30 cellular contexts compared by ENCODE assay signal in genomic region chr4:3240936-3241522, GRCh38. TPM values are rescaled to one million over a fixed set of nuclear protein-coding genes. Genes with fewer than 3 reads are reported as not detected.
DNase-seq lines count a peak whose midpoint lies in the region; ATAC-seq, FAIRE-seq and TF ChIP-seq lines count a peak whose summit lies in the region.
"Had no signal": no experiment of that assay in that cellular context is flagged by ENCODE, and none has a peak within 500 bp of the region (broad histone marks: within the 10 kb centered on the region; RNA-seq: fewer than 3 reads in every experiment).

No MANE protein-coding gene starts in this region.

- ATAC-seq in activated CD8-positive, alpha-beta T cell treated with anti-CD3 and anti-CD28 coated beads, Interleukin-2, amount 10 ng/mL, durations not matched to agents 7 days and 5 days = no peak
- no peak for ATAC-seq in activated CD8-positive, alpha-beta T cell treated with anti-CD3 and anti-CD28 coated beads for 36 hours
- peak; percentile 9; the same call in 1 of the 3 replicates for ATAC-seq in K562
- no peak for ATAC-seq in GM18870 (IDR thresholded peaks at IDR 0.05; ENCODE audit: unreplicated experiment)
- ATAC-seq: left lung, right lobe of liver had no signal

- POLR2A ChIA-PET in activated CD8-positive, alpha-beta T cell treated with anti-CD3 and anti-CD28 coated beads, Interleukin-2, amount 10 ng/mL, durations not matched to agents 7 days and 5 days (lab: Charles Lee) = no interaction called here
- POLR2A ChIA-PET in activated CD8-positive, alpha-beta T cell treated with anti-CD3 and anti-CD28 coated beads for 36 hours (lab: Charles Lee) = no interaction called here
- POLR2A ChIA-PET in K562 (lab: Yijun Ruan, JAX) = interaction anchor here (0.8 to 1.7 kb wide), 6 partner anchors 8 to 71 kb away, joined by 3 to 6 read pairs (median 4); no protein-coding TSS in a partner anchor

- peaks cover 4% of the 10 kb centered on the region; the same call in 1 of the 2 replicates for H4K20me1 ChIP-seq in K562 (replicated peaks; ENCODE audit: control insufficient read depth, insufficient read depth, low read length)

- H3K79me2 ChIP-seq in K562 (ENCODE audit: control insufficient read depth, insufficient read depth, low read length) = no peaks in the 10 kb centered on the region

- no peaks in the 10 kb centered on the region for H3K9me3 ChIP-seq in K562 (replicated peaks; ENCODE audit: control insufficient read depth, insufficient read depth, low read depth, low read length)
- no peaks in the 10 kb centered on the region for H3K9me3 ChIP-seq in transverse colon
- no peaks in the 10 kb centered on the region for H3K9me3 ChIP-seq in ascending aorta
- H3K9me3 ChIP-seq: HAP-1, left lung, right lobe of liver had no signal

- in situ Hi-C loops in K562 (cut with MboI) (no loop called here), transverse colon (cut with MboI; ENCODE audit: low pct_ligation_motif_present in 1 of 4, low pct_unique_long_range_greater_than_20kb in 1 of 4, low sequenced_read_pairs in 3 of 4) (no loop called here)

- BruUV-seq in K562 (replicated peaks; lab: Mats Ljungman, UMichigan) = no TSS peak

- TF ChIP-seq RAD21 in K562 (CRISPR knock-in tag; conservative IDR thresholded peaks at IDR 0.05 in 1 of 2, IDR thresholded peaks at IDR 0.05 in 1 of 2) = no peak

- no peak for TF ChIP-seq EP300 in K562 (IDR thresholded peaks at IDR 0.05; ENCODE audit: low read length)
- TF ChIP-seq EP300 in transverse colon (IDR thresholded peaks at IDR 0.05; ENCODE audit: low read depth) = no peak

- H3K27ac ChIP-seq in K562 (ENCODE audit: extremely low read depth, low read depth, low read length) = no peak overlapping the region; the same call in 2 of the 3 replicates
- peak overlapping the region; percentile 21 to 69 (median 42) for H3K27ac ChIP-seq in transverse colon
- H3K27ac ChIP-seq in ascending aorta = peak overlapping the region in 1 of 2 donors; percentile 18
- H3K27ac ChIP-seq: left lung, right lobe of liver, VCaP had no signal

- H3K27me3 ChIP-seq in K562 (ENCODE audit: control insufficient read depth in 2 of 2, insufficient read depth in 2 of 2, low read length in 2 of 2) (no peaks in the 10 kb centered on the region), transverse colon (no peaks in the 10 kb centered on the region), ascending aorta (no peaks in the 10 kb centered on the region)
- H3K27me3 ChIP-seq: left lung, right lobe of liver had no signal

- CTCF ChIA-PET in activated CD8-positive, alpha-beta T cell treated with anti-CD3 and anti-CD28 coated beads, Interleukin-2, amount 10 ng/mL, durations not matched to agents 7 days and 5 days (lab: Charles Lee) = no interaction called here
- CTCF ChIA-PET in activated CD8-positive, alpha-beta T cell treated with anti-CD3 and anti-CD28 coated beads for 36 hours (lab: Charles Lee) = no interaction called here
- CTCF ChIA-PET in K562 (lab: Yijun Ruan, JAX; ENCODE audit: low intra/inter-chr PET ratio) = no interaction called here

- no peak for FAIRE-seq in K562 (lab: Jason Lieb, UNC)
- FAIRE-seq: astrocyte, GM12891 had no signal

- H3K27ac Mint-ChIP-seq in activated CD8-positive, alpha-beta T cell treated with anti-CD3 and anti-CD28 coated beads, Interleukin-2, amount 10 ng/mL, durations not matched to agents 7 days and 5 days = peak overlapping the region; percentile 11
- H3K27ac Mint-ChIP-seq in activated CD8-positive, alpha-beta T cell treated with anti-CD3 and anti-CD28 coated beads for 36 hours = no peak overlapping the region
- peak overlapping the region; percentile 73 to 89 (median 82) for H3K27ac Mint-ChIP-seq in nephron
- H3K27ac Mint-ChIP-seq: activated CD4-positive, alpha-beta T cell treated with anti-CD3 and anti-CD28 coated beads, Interleukin-2, amount 10 ng/mL, durations not matched to agents 7 days and 5 days; activated naive CD8-positive, alpha-beta T cell; activated T-helper 1 cell treated with anti-CD3 and anti-CD28 coated beads, Interleukin-12 subunit alpha, Interleukin-12 subunit beta, Interleukin-2, Interleukin-4 antibody, amounts not matched to agents 30 ng/mL and 10 ng/mL and 1 ng/mL, durations not matched to agents 14 hours and 24 hours and 36 hours; B cell had no signal

- H3K4me1 ChIP-seq in K562 (replicated peaks in 1 of 2; ENCODE audit: control insufficient read depth in 2 of 2, insufficient read depth in 2 of 2, low read length in 2 of 2) = peaks cover 22 to 49% of the 10 kb centered on the region in 2 experiments; a peak in 4 of 5 replicates
- H3K4me1 ChIP-seq in transverse colon = peaks cover 0 to 15% (median 14%) of the 10 kb centered on the region in 4 donors
- H3K4me1 ChIP-seq in ascending aorta = no peaks in the 10 kb centered on the region
- H3K4me1 ChIP-seq: left lung, right lobe of liver had no signal

- WGBS in K562 (ENCODE audit: insufficient coverage, low coverage, missing lambda C conversion rate) = 75% methylated on average over 13 of the region's 13 CpGs
- 89% methylated on average over 12 of the region's 13 CpGs; no CpG with 5 or more reads in 1 of the 2 donors for WGBS in transverse colon (ENCODE audit: low coverage in 1 of 2), 2 donors

- H3K27me3 Mint-ChIP-seq in activated CD8-positive, alpha-beta T cell treated with anti-CD3 and anti-CD28 coated beads, Interleukin-2, amount 10 ng/mL, durations not matched to agents 7 days and 5 days (ENCODE audit: low read depth) = no peaks in the 10 kb centered on the region
- H3K27me3 Mint-ChIP-seq in activated CD8-positive, alpha-beta T cell treated with anti-CD3 and anti-CD28 coated beads for 36 hours = no peaks in the 10 kb centered on the region
- peaks cover 4% of the 10 kb centered on the region for H3K27me3 Mint-ChIP-seq in nephron (ENCODE audit: low read depth)
- H3K27me3 Mint-ChIP-seq: activated CD4-positive, alpha-beta T cell treated with anti-CD3 and anti-CD28 coated beads, Interleukin-2, amount 10 ng/mL, durations not matched to agents 7 days and 5 days; activated naive CD8-positive, alpha-beta T cell; B cell; naive B cell had no signal

- no peaks in the 10 kb centered on the region for H3K9me1 ChIP-seq in K562 (ENCODE audit: control insufficient read depth, insufficient read depth, low read length)

- H3K4me2 ChIP-seq in K562 (ENCODE audit: insufficient read depth, low read length) = peak overlapping the region; percentile 66; the same call in 1 of the 2 replicates

- no peak overlapping the region for H3K4me3 Mint-ChIP-seq in activated CD8-positive, alpha-beta T cell treated with anti-CD3 and anti-CD28 coated beads, Interleukin-2, amount 10 ng/mL, durations not matched to agents 7 days and 5 days
- no peak overlapping the region for H3K4me3 Mint-ChIP-seq in activated CD8-positive, alpha-beta T cell treated with anti-CD3 and anti-CD28 coated beads for 36 hours
- no peak overlapping the region for H3K4me3 Mint-ChIP-seq in nephron
- H3K4me3 Mint-ChIP-seq: activated CD4-positive, alpha-beta T cell treated with anti-CD3 and anti-CD28 coated beads, Interleukin-2, amount 10 ng/mL, durations not matched to agents 7 days and 5 days; activated naive CD8-positive, alpha-beta T cell; activated T-helper 1 cell treated with anti-CD3 and anti-CD28 coated beads, Interleukin-12 subunit alpha, Interleukin-12 subunit beta, Interleukin-2, Interleukin-4 antibody, amounts not matched to agents 30 ng/mL and 10 ng/mL and 1 ng/mL, durations not matched to agents 14 hours and 24 hours and 36 hours; B cell; immature natural killer cell; naive B cell had no signal

- H3K4me3 ChIP-seq in K562 (no peak overlapping the region), transverse colon (no peak overlapping the region), ascending aorta (no peak overlapping the region)
- H3K4me3 ChIP-seq: HAP-1, left lung, right lobe of liver had no signal

- H3K4me1 Mint-ChIP-seq in activated CD8-positive, alpha-beta T cell treated with anti-CD3 and anti-CD28 coated beads, Interleukin-2, amount 10 ng/mL, durations not matched to agents 7 days and 5 days (ENCODE audit: low read depth) = peaks cover 18% of the 10 kb centered on the region
- H3K4me1 Mint-ChIP-seq in activated CD8-positive, alpha-beta T cell treated with anti-CD3 and anti-CD28 coated beads for 36 hours (ENCODE audit: low read depth) = peaks cover 9% of the 10 kb centered on the region
- H3K4me1 Mint-ChIP-seq in nephron = peaks cover 38% of the 10 kb centered on the region

- no peak for TF ChIP-seq CTCF in activated CD8-positive, alpha-beta T cell treated with anti-CD3 and anti-CD28 coated beads for 36 hours (IDR thresholded peaks at IDR 0.05)
- TF ChIP-seq CTCF in K562 (IDR thresholded peaks at IDR 0.05 in 2 of 3, conservative IDR thresholded peaks at IDR 0.05 in 1 of 3; ENCODE audit: insufficient read depth in 2 of 3, low read depth in 1 of 3, low read length in 3 of 3) (no peak), nephron (IDR thresholded peaks at IDR 0.05; ENCODE audit: unreplicated experiment in 3 of 3) (no peak), transverse colon (IDR thresholded peaks at IDR 0.05) (no peak), ascending aorta (IDR thresholded peaks at IDR 0.05) (no peak)

- TF ChIP-seq POLR2A in K562 (conservative IDR thresholded peaks at IDR 0.05) = no peak
- no peak for TF ChIP-seq POLR2A in transverse colon (IDR thresholded peaks at IDR 0.05)

- H3K9me3 Mint-ChIP-seq in activated CD8-positive, alpha-beta T cell treated with anti-CD3 and anti-CD28 coated beads, Interleukin-2, amount 10 ng/mL, durations not matched to agents 7 days and 5 days (ENCODE audit: insufficient read depth) = no peaks in the 10 kb centered on the region
- H3K9me3 Mint-ChIP-seq in activated CD8-positive, alpha-beta T cell treated with anti-CD3 and anti-CD28 coated beads for 36 hours = no peaks in the 10 kb centered on the region
- H3K9me3 Mint-ChIP-seq in nephron = no peaks in the 10 kb centered on the region
- H3K9me3 Mint-ChIP-seq: activated CD4-positive, alpha-beta T cell treated with anti-CD3 and anti-CD28 coated beads, Interleukin-2, amount 10 ng/mL, durations not matched to agents 7 days and 5 days; activated T-helper 1 cell treated with anti-CD3 and anti-CD28 coated beads, Interleukin-12 subunit alpha, Interleukin-12 subunit beta, Interleukin-2, Interleukin-4 antibody, amounts not matched to agents 30 ng/mL and 10 ng/mL and 1 ng/mL, durations not matched to agents 14 hours and 24 hours and 36 hours; immature natural killer cell; naive B cell had no signal

- H3K36me3 Mint-ChIP-seq in activated CD8-positive, alpha-beta T cell treated with anti-CD3 and anti-CD28 coated beads, Interleukin-2, amount 10 ng/mL, durations not matched to agents 7 days and 5 days (ENCODE audit: low read depth) = peaks cover 15% of the 10 kb centered on the region
- H3K36me3 Mint-ChIP-seq in activated CD8-positive, alpha-beta T cell treated with anti-CD3 and anti-CD28 coated beads for 36 hours (ENCODE audit: low read depth) = no peaks in the 10 kb centered on the region
- H3K36me3 Mint-ChIP-seq in nephron (ENCODE audit: low read depth) = peaks cover 23% of the 10 kb centered on the region

- H3K36me3 ChIP-seq in K562 (ENCODE audit: control insufficient read depth, insufficient read depth, low read length) (peaks cover 9% of the 10 kb centered on the region; the same call in 1 of the 3 replicates), transverse colon (peaks cover 0 to 9% (median 0%) of the 10 kb centered on the region in 4 donors), ascending aorta (peaks cover 31 to 48% of the 10 kb centered on the region in 2 donors)

- H3K9ac ChIP-seq in K562 (ENCODE audit: insufficient read depth in 1 of 2, low read depth in 2 of 2, low read length in 2 of 2) = peak overlapping the region in 1 of 2 experiments; percentile 74; a peak in 2 of 4 replicates

- H2AFZ ChIP-seq in K562 (ENCODE audit: low read depth, low read length) = no peak overlapping the region

- no peak for DNase-seq in activated CD8-positive, alpha-beta T cell treated with anti-CD3 and anti-CD28 coated beads, Interleukin-2, amount 10 ng/mL, durations not matched to agents 7 days and 5 days
- DNase-seq in activated CD8-positive, alpha-beta T cell treated with anti-CD3 and anti-CD28 coated beads for 36 hours = no peak
- no peak for DNase-seq in K562 (ENCODE audit: extremely low read depth in 1 of 4, low spot score in 3 of 4)
- no peak for DNase-seq in transverse colon
- DNase-seq in ascending aorta (ENCODE audit: low spot score in 2 of 2) = no peak
- DNase-seq in dermis blood vessel endothelial cell = no peak
- DNase-seq: activated CD4-positive, alpha-beta T cell treated with anti-CD3 and anti-CD28 coated beads, Interleukin-2, amount 10 ng/mL, durations not matched to agents 7 days and 5 days; cerebellar nuclear complex; DND-41; effector CD8-positive, alpha-beta T cell; hippocampal formation; immature natural killer cell; Kasumi-1; MV-4-11; naive B cell; NCI-H1930; NCI-H82; right lobe of liver; Right ventricle myocardium superior had no signal

- intact Hi-C loops in activated CD8-positive, alpha-beta T cell treated with anti-CD3 and anti-CD28 coated beads for 36 hours (cut with micrococcal nuclease) = no loop called here
- intact Hi-C loops in K562 (cut with micrococcal nuclease) = loop anchor here (5.0 kb wide), 1 partner anchor 201 kb away; the partner anchor contains the start of gene HGFAC
- intact Hi-C loops in transverse colon (cut with DNase I; ENCODE audit: low total_unique reads) = no loop called here
- intact Hi-C loops in ascending aorta (cut with DNase I) = no loop called here

RNA-seq across cellular contexts. Expression of gene MSANTD1, which starts 7.9 kb away (rescaled TPM):
- 1 to 10 TPM in 1 of 2 experiments, under 1 TPM in 1; 0.83 to 1.0 TPM for total RNA-seq in activated CD8-positive, alpha-beta T cell treated with anti-CD3 and anti-CD28 coated beads, Interleukin-2, amount 10 ng/mL, durations not matched to agents 7 days and 5 days
- total RNA-seq in activated CD8-positive, alpha-beta T cell treated with anti-CD3 and anti-CD28 coated beads for 36 hours = under 1 TPM; 0.43 TPM
- total RNA-seq in K562 (2011; cell fraction: chromatin; rRNA removed; ENCODE audit: low replicate concordance) = 0.37 and 1.5 TPM in 2 replicates
- total RNA-seq in K562 (2011; cell fraction: nucleolus; rRNA removed) = 0.53 and 1.0 TPM in 2 replicates
- total RNA-seq in K562 (2011; cell fraction: nucleoplasm; rRNA removed) = 0.23 and 0.51 TPM in 2 replicates
- total RNA-seq in K562 (2014; rRNA removed) (0.12 TPM in 1 of 2 replicates, not detected in the other), K562 (2014; rRNA removed; fragmentation: Illumina TruSeq; extraction: Trizol) (0.04 TPM in 1 of 2 replicates, not detected in the other), K562 (2015; rRNA removed; fragmentation: Illumina TruSeq; extraction: Trizol) (0.07 TPM in 1 of 2 replicates, not detected in the other), K562 (2021) (0.09 TPM in 1 of 2 replicates, not detected in the other), transverse colon (1 to 10 TPM in 1 of 4 donors, under 1 TPM in 2, not detected in 1; 0.68 to 1.3 (median 0.80) TPM), ascending aorta (not detected), dermis blood vessel endothelial cell (0.19 and 0.34 TPM in 2 replicates)
- polyA plus RNA-seq in K562 (2011; rRNA removed) (not detected in 2 replicates), K562 (2014; fragmentation: Illumina TruSeq; extraction: Trizol) (not detected in 2 replicates), K562 (2014; fragmentation: Nextera tagmentation; extraction: Ambion mirVana) (not detected), K562 (2014; rRNA removed) (not detected in 2 replicates)
- 0.01 and 0.09 TPM in 2 replicates for polyA plus RNA-seq in K562 (2011; cell fraction: cytosol; rRNA removed)
- polyA plus RNA-seq in K562 (2011; cell fraction: nucleus; rRNA removed) = 0.27 and 0.28 TPM in 2 replicates
- 0.05 and 0.29 TPM in 2 replicates for polyA plus RNA-seq in K562 (2012)
- not detected in 2 replicates for polyA minus RNA-seq in K562 (2011; rRNA and poly(A)+ RNA removed)
- not detected in 2 replicates for polyA minus RNA-seq in K562 (2011; cell fraction: cytosol; rRNA and poly(A)+ RNA removed)
- polyA minus RNA-seq in K562 (2011; cell fraction: nucleus; rRNA and poly(A)+ RNA removed) = 0.27 and 0.56 TPM in 2 replicates
- total RNA-seq: epithelial cell of proximal tubule had no signal
- polyA plus RNA-seq: immature natural killer cell had no signal

RNA-seq across cellular contexts. Expression of gene RGS12, which starts 51.8 kb away (rescaled TPM):
- 1 to 10 TPM; 4.7 to 8.3 TPM for total RNA-seq in activated CD8-positive, alpha-beta T cell treated with anti-CD3 and anti-CD28 coated beads, Interleukin-2, amount 10 ng/mL, durations not matched to agents 7 days and 5 days
- 1 to 10 TPM; 4.6 to 4.7 TPM for total RNA-seq in activated CD8-positive, alpha-beta T cell treated with anti-CD3 and anti-CD28 coated beads for 36 hours
- 25.8 and 36.7 TPM in 2 replicates for total RNA-seq in K562 (2011; cell fraction: chromatin; rRNA removed; ENCODE audit: low replicate concordance)
- 16.2 and 16.6 TPM in 2 replicates for total RNA-seq in K562 (2011; cell fraction: nucleolus; rRNA removed)
- 13.2 and 16.0 TPM in 2 replicates for total RNA-seq in K562 (2011; cell fraction: nucleoplasm; rRNA removed)
- total RNA-seq in K562 (2014; rRNA removed) = 3.6 and 4.7 TPM in 2 replicates
- total RNA-seq in K562 (2014; rRNA removed; fragmentation: Illumina TruSeq; extraction: Trizol) = 5.7 and 6.4 TPM in 2 replicates
- total RNA-seq in K562 (2015; rRNA removed; fragmentation: Illumina TruSeq; extraction: Trizol) = 6.3 and 6.4 TPM in 2 replicates
- 6.8 and 8.8 TPM in 2 replicates for total RNA-seq in K562 (2021)
- 4.3 and 5.8 TPM in 2 replicates for polyA plus RNA-seq in K562 (2011; rRNA removed)
- polyA plus RNA-seq in K562 (2011; cell fraction: cytosol; rRNA removed) = 2.0 and 3.4 TPM in 2 replicates
- 14.7 and 18.5 TPM in 2 replicates for polyA plus RNA-seq in K562 (2011; cell fraction: nucleus; rRNA removed)
- polyA plus RNA-seq in K562 (2012) = 8.1 and 12.4 TPM in 2 replicates
- polyA plus RNA-seq in K562 (2014; fragmentation: Illumina TruSeq; extraction: Trizol) = 5.5 and 6.4 TPM in 2 replicates
- polyA plus RNA-seq in K562 (2014; fragmentation: Nextera tagmentation; extraction: Ambion mirVana) = under 1 TPM; 0.30 to 0.42 TPM
- 4.2 and 5.1 TPM in 2 replicates for polyA plus RNA-seq in K562 (2014; rRNA removed)
- 4.5 and 5.3 TPM in 2 replicates for polyA minus RNA-seq in K562 (2011; rRNA and poly(A)+ RNA removed)
- 6.0 and 15.5 TPM in 2 replicates for polyA minus RNA-seq in K562 (2011; cell fraction: cytosol; rRNA and poly(A)+ RNA removed)
- 16.2 and 16.4 TPM in 2 replicates for polyA minus RNA-seq in K562 (2011; cell fraction: nucleus; rRNA and poly(A)+ RNA removed)
- total RNA-seq in transverse colon = 10 to 100 TPM; 12.4 to 77.4 (median 17.3) TPM
- total RNA-seq in ascending aorta = 26.3 TPM
- total RNA-seq in dermis blood vessel endothelial cell = 42.9 and 56.3 TPM in 2 replicates
